Comparison of ENCODE assay signal across 35 cellular contexts in genomic region chr4:153989505-153989904, GRCh38.
"Had no signal": no experiment of that assay in that cellular context is flagged by ENCODE, and none has a peak within 500 bp of the region (broad histone marks: within the 10 kb centered on the region; RNA-seq: fewer than 3 reads in every experiment).

No MANE protein-coding gene starts in this region.

- DNase-seq: activated B cell treated with CpG ODN at 0.5 μM for 24 hours; activated CD4-positive, alpha-beta memory T cell treated with anti-CD3 and anti-CD28 coated beads for 36 hours; activated CD4-positive, alpha-beta T cell treated with anti-CD3 and anti-CD28 coated beads for 4 hours; activated CD4-positive, alpha-beta T cell treated with anti-CD3 and anti-CD28 coated beads, Interleukin-2, amount 10 ng/mL, durations not matched to agents 24 days and 14 days; activated CD4-positive, alpha-beta T cell treated with anti-CD3 and anti-CD28 coated beads, Interleukin-2, amount 50 U/mL, for 1 hour; activated CD4-positive, alpha-beta T cell treated with anti-CD3 and anti-CD28 coated beads, Interleukin-2, amount 50 U/mL, for 4 hours; activated CD4-positive, CD25-positive, alpha-beta regulatory T cell treated with anti-CD3 and anti-CD28 coated beads, Interleukin-2, amount 50 U/mL, for 72 hours; activated CD8-positive, alpha-beta memory T cell treated with anti-CD3 and anti-CD28 coated beads for 24 hours; activated CD8-positive, alpha-beta memory T cell treated with anti-CD3 and anti-CD28 coated beads, Interleukin-2, amount 10 ng/mL, durations not matched to agents 7 days and 5 days; activated CD8-positive, alpha-beta memory T cell treated with anti-CD3 and anti-CD28 coated beads, Interleukin-2, amount 50 U/mL, for 48 hours; activated CD8-positive, alpha-beta T cell treated with anti-CD3 and anti-CD28 coated beads for 36 hours; activated effector memory CD4-positive, alpha-beta T cell treated with Interleukin-2 at 50 U/mL for 16 hours; activated gamma-delta T cell; activated naive CD4-positive, alpha-beta T cell treated with anti-CD3 and anti-CD28 coated beads, Interleukin-2, amount 10 ng/mL, durations not matched to agents 7 days and 5 days; activated naive CD4-positive, alpha-beta T cell treated with Interleukin-2 at 50 U/mL for 16 hours; activated naive CD8-positive, alpha-beta T cell treated with anti-CD3 and anti-CD28 coated beads, Interleukin-2, amount 10 ng/mL, durations not matched to agents 7 days and 5 days; activated naive CD8-positive, alpha-beta T cell treated with anti-CD3 and anti-CD28 coated beads, Interleukin-2, amount 50 U/mL, for 24 hours; activated T-cell treated with anti-CD3 and anti-CD28 coated beads, Interleukin-2, amount 50 U/mL, for 24 hours; activated T-cell treated with anti-CD3 and anti-CD28 coated beads, Interleukin-2, amount 50 U/mL, for 48 hours; amygdala; anterior cingulate cortex; central memory CD4-positive, alpha-beta T cell; SW 1271; T-helper 1 cell; T-helper 2 cell; T-helper 9 cell had no signal

- H3K9me3 Mint-ChIP-seq: activated CD4-positive, alpha-beta memory T cell treated with anti-CD3 and anti-CD28 coated beads for 36 hours; activated CD4-positive, alpha-beta T cell treated with anti-CD3 and anti-CD28 coated beads, Interleukin-2, amount 10 ng/mL, durations not matched to agents 24 days and 14 days; activated naive CD4-positive, alpha-beta T cell treated with anti-CD3 and anti-CD28 coated beads, Interleukin-2, amount 10 ng/mL, durations not matched to agents 7 days and 5 days; activated naive CD8-positive, alpha-beta T cell treated with anti-CD3 and anti-CD28 coated beads, Interleukin-2, amount 10 ng/mL, durations not matched to agents 7 days and 5 days; activated T-cell treated with anti-CD3 and anti-CD28 coated beads, Interleukin-2, amount 50 U/mL, for 24 hours; activated T-helper 2 cell treated with anti-CD3 and anti-CD28 coated beads, Interferon-gamma antibody, Interleukin-2, Interleukin-4, amounts not matched to agents 10 μg/mL and 5 μg/mL and 100 μg/mL, durations not matched to agents 14 hours and 24 hours and 36 hours; T-helper 1 cell treated with Interleukin-12 subunit alpha and Interleukin-12 subunit beta and Interleukin-4 antibody, amounts not matched to agents 30 μg/mL and 1 μg/mL, for 36 hours; T-helper 2 cell treated with Interferon-gamma antibody and Interleukin-4, amounts not matched to agents 5 μg/mL and 100 μg/mL, for 36 hours had no signal

- H3K27ac Mint-ChIP-seq: activated B cell treated with CpG ODN at 0.5 μM for 24 hours; activated CD4-positive, alpha-beta memory T cell treated with anti-CD3 and anti-CD28 coated beads for 36 hours; activated CD4-positive, alpha-beta T cell treated with anti-CD3 and anti-CD28 coated beads, Interleukin-2, amount 10 ng/mL, durations not matched to agents 24 days and 14 days; activated CD8-positive, alpha-beta memory T cell treated with anti-CD3 and anti-CD28 coated beads, Interleukin-2, amount 10 ng/mL, durations not matched to agents 7 days and 5 days; activated CD8-positive, alpha-beta T cell treated with anti-CD3 and anti-CD28 coated beads for 36 hours; activated naive CD4-positive, alpha-beta T cell treated with anti-CD3 and anti-CD28 coated beads, Interleukin-2, amount 10 ng/mL, durations not matched to agents 7 days and 5 days; activated naive CD4-positive, alpha-beta T cell treated with anti-CD3 and anti-CD28 coated beads, Interleukin-2, amount 50 U/mL, for 24 hours; activated naive CD8-positive, alpha-beta T cell; activated naive CD8-positive, alpha-beta T cell treated with anti-CD3 and anti-CD28 coated beads, Interleukin-2, amount 10 ng/mL, durations not matched to agents 7 days and 5 days; activated naive CD8-positive, alpha-beta T cell treated with anti-CD3 and anti-CD28 coated beads, Interleukin-2, amount 50 U/mL, for 24 hours; activated T-cell treated with anti-CD3 and anti-CD28 coated beads, Interleukin-2, amount 50 U/mL, for 24 hours; activated T-helper 2 cell treated with anti-CD3 and anti-CD28 coated beads, Interferon-gamma antibody, Interleukin-2, Interleukin-4, amounts not matched to agents 10 μg/mL and 5 μg/mL and 100 μg/mL, durations not matched to agents 14 hours and 24 hours and 36 hours; T-helper 1 cell treated with Interleukin-12 subunit alpha and Interleukin-12 subunit beta and Interleukin-4 antibody, amounts not matched to agents 30 μg/mL and 1 μg/mL, for 36 hours; T-helper 2 cell treated with Interferon-gamma antibody and Interleukin-4, amounts not matched to agents 5 μg/mL and 100 μg/mL, for 36 hours had no signal

- H3K9me3 ChIP-seq: ascending aorta, breast epithelium had no signal

- H3K4me1 Mint-ChIP-seq: activated B cell treated with CpG ODN at 0.5 μM for 24 hours; activated CD4-positive, alpha-beta T cell treated with anti-CD3 and anti-CD28 coated beads, Interleukin-2, amount 10 ng/mL, durations not matched to agents 24 days and 14 days; activated CD8-positive, alpha-beta memory T cell treated with anti-CD3 and anti-CD28 coated beads, Interleukin-2, amount 10 ng/mL, durations not matched to agents 7 days and 5 days; activated naive CD4-positive, alpha-beta T cell treated with anti-CD3 and anti-CD28 coated beads, Interleukin-2, amount 10 ng/mL, durations not matched to agents 7 days and 5 days; activated naive CD4-positive, alpha-beta T cell treated with anti-CD3 and anti-CD28 coated beads, Interleukin-2, amount 50 U/mL, for 24 hours; activated naive CD8-positive, alpha-beta T cell treated with anti-CD3 and anti-CD28 coated beads, Interleukin-2, amount 10 ng/mL, durations not matched to agents 7 days and 5 days; activated naive CD8-positive, alpha-beta T cell treated with anti-CD3 and anti-CD28 coated beads, Interleukin-2, amount 50 U/mL, for 24 hours had no signal

- H3K27me3 Mint-ChIP-seq: activated B cell treated with CpG ODN at 0.5 μM for 24 hours; activated CD4-positive, alpha-beta T cell treated with anti-CD3 and anti-CD28 coated beads, Interleukin-2, amount 10 ng/mL, durations not matched to agents 24 days and 14 days; activated CD8-positive, alpha-beta memory T cell treated with anti-CD3 and anti-CD28 coated beads, Interleukin-2, amount 10 ng/mL, durations not matched to agents 7 days and 5 days had no signal

- H3K27ac ChIP-seq: ascending aorta, breast epithelium, VCaP had no signal

- H3K36me3 ChIP-seq: ascending aorta, breast epithelium had no signal

- H3K4me1 ChIP-seq: ascending aorta, breast epithelium had no signal

- H3K4me3 ChIP-seq: ascending aorta, breast epithelium had no signal

- H3K36me3 Mint-ChIP-seq: activated CD4-positive, alpha-beta memory T cell treated with anti-CD3 and anti-CD28 coated beads for 36 hours; activated CD8-positive, alpha-beta memory T cell treated with anti-CD3 and anti-CD28 coated beads, Interleukin-2, amount 10 ng/mL, durations not matched to agents 7 days and 5 days; activated naive CD4-positive, alpha-beta T cell treated with anti-CD3 and anti-CD28 coated beads, Interleukin-2, amount 10 ng/mL, durations not matched to agents 7 days and 5 days; activated naive CD4-positive, alpha-beta T cell treated with anti-CD3 and anti-CD28 coated beads, Interleukin-2, amount 50 U/mL, for 24 hours; activated naive CD8-positive, alpha-beta T cell; activated naive CD8-positive, alpha-beta T cell treated with anti-CD3 and anti-CD28 coated beads, Interleukin-2, amount 10 ng/mL, durations not matched to agents 7 days and 5 days; brain had no signal

- H3K4me3 Mint-ChIP-seq: activated B cell treated with CpG ODN at 0.5 μM for 24 hours; activated CD4-positive, alpha-beta memory T cell treated with anti-CD3 and anti-CD28 coated beads for 36 hours; activated CD4-positive, alpha-beta T cell treated with anti-CD3 and anti-CD28 coated beads, Interleukin-2, amount 10 ng/mL, durations not matched to agents 24 days and 14 days; activated CD8-positive, alpha-beta memory T cell treated with anti-CD3 and anti-CD28 coated beads, Interleukin-2, amount 10 ng/mL, durations not matched to agents 7 days and 5 days; activated CD8-positive, alpha-beta T cell treated with anti-CD3 and anti-CD28 coated beads for 36 hours; activated naive CD4-positive, alpha-beta T cell treated with anti-CD3 and anti-CD28 coated beads, Interleukin-2, amount 10 ng/mL, durations not matched to agents 7 days and 5 days; activated naive CD4-positive, alpha-beta T cell treated with anti-CD3 and anti-CD28 coated beads, Interleukin-2, amount 50 U/mL, for 24 hours; activated naive CD8-positive, alpha-beta T cell; activated naive CD8-positive, alpha-beta T cell treated with anti-CD3 and anti-CD28 coated beads, Interleukin-2, amount 10 ng/mL, durations not matched to agents 7 days and 5 days; activated naive CD8-positive, alpha-beta T cell treated with anti-CD3 and anti-CD28 coated beads, Interleukin-2, amount 50 U/mL, for 24 hours; activated T-cell treated with anti-CD3 and anti-CD28 coated beads, Interleukin-2, amount 50 U/mL, for 24 hours; brain; T-helper 1 cell treated with Interleukin-12 subunit alpha and Interleukin-12 subunit beta and Interleukin-4 antibody, amounts not matched to agents 30 μg/mL and 1 μg/mL, for 36 hours; T-helper 2 cell treated with Interferon-gamma antibody and Interleukin-4, amounts not matched to agents 5 μg/mL and 100 μg/mL, for 36 hours had no signal

- H3K27me3 ChIP-seq: ascending aorta, breast epithelium had no signal
